Comparison of ENCODE assay signal across 10 cellular contexts in genomic region chr19:46621191-46622117, GRCh38. TPM values are rescaled to one million over a fixed set of nuclear protein-coding genes. Genes with fewer than 3 reads are reported as not detected.
DNase-seq lines count a peak whose midpoint lies in the region; ATAC-seq and TF ChIP-seq lines count a peak whose summit lies in the region.
"Had no signal": no experiment of that assay in that cellular context is flagged by ENCODE, and none has a peak within 500 bp of the region (broad histone marks: within the 10 kb centered on the region; RNA-seq: fewer than 3 reads in every experiment).

No MANE protein-coding gene starts in this region.

- CTCF ChIA-PET in AG04450 (lab: Charles Lee): interaction anchor here (14.3 kb wide), 1 partner anchor 43 kb away, joined by 296 read pairs; the partner anchor contains the start of gene DACT3

- H3K9me3 ChIP-seq in AG04450 (ENCODE audit: control insufficient read depth, insufficient read depth, low read length): no peaks in the 10 kb centered on the region; the same call in 1 of the 2 replicates

- H3K27ac ChIP-seq in AG04450 (ENCODE audit: low read depth, low read length) (peak overlapping the region; percentile 57), coronary artery (peak overlapping the region; percentile 89 to 98)

- H3K4me3 ChIP-seq in AG04450 (ENCODE audit: low read depth, low read length) (peak overlapping the region; percentile 43), HFF-Myc (replicated peaks; ENCODE audit: low read depth, low read length) (peak overlapping the region; percentile 16), coronary artery (peak overlapping the region; percentile 69)

- no peak for DNase-seq in AG04450 (ENCODE audit: low read depth, low spot score)
- DNase-seq in HFF-Myc (ENCODE audit: extremely low read depth, low read depth): no peak
- DNase-seq in coronary artery (ENCODE audit: low spot score): peak; percentile 79
- DNase-seq in naive B cell: no peak
- DNase-seq in NCI-H1930 (lab: John Stamatoyannopoulos, UW): no peak
- no peak for DNase-seq in HT-29 (ENCODE audit: low spot score)
- DNase-seq in NCI-H146 treated with DMSO at 0.1 percent for 48 hours (lab: John Stamatoyannopoulos, UW; ENCODE audit: unreplicated experiment): no peak
- DNase-seq: activated CD4-positive, alpha-beta T cell treated with anti-CD3 and anti-CD28 coated beads for 48 hours had no signal

- H3K27ac Mint-ChIP-seq in naive B cell: peak overlapping the region; percentile 81 to 100 (median 98)

- 0 out of 2 replicates have a peak, but pooled peaks have one; percentile 16 for TF ChIP-seq CTCF in AG04450 (IDR thresholded peaks at IDR 0.05; ENCODE audit: low read depth, low read length)
- peak; percentile 8 for TF ChIP-seq CTCF in HFF-Myc (IDR thresholded peaks at IDR 0.05; ENCODE audit: low read depth, low read length, missing control alignments)
- no peak for TF ChIP-seq CTCF in coronary artery (IDR thresholded peaks at IDR 0.05)

- ATAC-seq in naive B cell (ENCODE audit: low read depth in 2 of 2) (no peak), GM21381 (IDR thresholded peaks at IDR 0.05; ENCODE audit: unreplicated experiment) (no peak)

- POLR2A ChIA-PET in AG04450 (lab: Yijun Ruan, JAX): interaction anchor here (0.6 to 1.2 kb wide), 3 partner anchors 21 to 489 kb away, joined by 3 to 5 read pairs (median 3); no protein-coding TSS in a partner anchor

- H3K4me3 Mint-ChIP-seq in naive B cell: peak overlapping the region in 7 of 8 donors; percentile 6 to 82 (median 57)

- no peaks in the 10 kb centered on the region for H3K27me3 Mint-ChIP-seq in naive B cell

- H3K36me3 Mint-ChIP-seq in naive B cell: no peaks in the 10 kb centered on the region

- peaks cover 64 to 89% (median 78%) of the 10 kb centered on the region in 3 donors for H3K4me1 Mint-ChIP-seq in naive B cell

- no peaks in the 10 kb centered on the region for H3K9me3 Mint-ChIP-seq in naive B cell

- H3K27me3 ChIP-seq in AG04450 (ENCODE audit: control insufficient read depth, insufficient read depth, low read length): no peaks in the 10 kb centered on the region

RNA-seq across cellular contexts. Expression of gene PTGIR, which starts 3.4 kb away (rescaled TPM):
- 2.4 and 4.2 TPM in 2 replicates for polyA plus RNA-seq in AG04450 (2011; rRNA removed)
- polyA minus RNA-seq in AG04450 (2011; rRNA and poly(A)+ RNA removed): 1.00 and 2.8 TPM in 2 replicates
- 1 to 10 TPM in 5 of 6 donors, not detected in 1; 1.3 to 4.5 (median 1.9) TPM for polyA plus RNA-seq in naive B cell (ENCODE audit: low read depth in 6 of 6)
- 0.26 TPM in 1 of 2 replicates, not detected in the other for total RNA-seq in HT-29 (2014; rRNA removed; shearing (Covaris generic))

RNA-seq across cellular contexts. Expression of gene GNG8, which starts 14.5 kb away (rescaled TPM):
- polyA plus RNA-seq in AG04450 (2011; rRNA removed) (not detected in 2 replicates), naive B cell (ENCODE audit: low read depth in 6 of 6) (10 to 100 TPM in 2 of 6 donors, not detected in 4; 14.1 to 16.1 TPM)
- polyA minus RNA-seq in AG04450 (2011; rRNA and poly(A)+ RNA removed): not detected in 2 replicates
- not detected in 2 replicates for total RNA-seq in HT-29 (2014; rRNA removed; shearing (Covaris generic))
- total RNA-seq: epithelial cell of proximal tubule had no signal

RNA-seq across cellular contexts. Expression of gene CALM3, which starts 20.3 kb away (rescaled TPM):
- polyA plus RNA-seq in AG04450 (2011; rRNA removed): 547 and 744 TPM in 2 replicates
- polyA minus RNA-seq in AG04450 (2011; rRNA and poly(A)+ RNA removed): 268 and 287 TPM in 2 replicates
- polyA plus RNA-seq in naive B cell (ENCODE audit: low read depth in 6 of 6): 100 to 1,000 TPM; 106 to 118 (median 112) TPM
- total RNA-seq in HT-29 (2014; rRNA removed; shearing (Covaris generic)): 263 and 264 TPM in 2 replicates

RNA-seq across cellular contexts. Expression of gene DACT3, which starts 39.5 kb away (rescaled TPM):
- polyA plus RNA-seq in AG04450 (2011; rRNA removed): 6.1 and 6.9 TPM in 2 replicates
- polyA minus RNA-seq in AG04450 (2011; rRNA and poly(A)+ RNA removed): 4.2 and 5.1 TPM in 2 replicates
- under 1 TPM in 2 of 6 donors, not detected in 4; 0.11 to 0.30 TPM for polyA plus RNA-seq in naive B cell (ENCODE audit: low read depth in 6 of 6)
- total RNA-seq in HT-29 (2014; rRNA removed; shearing (Covaris generic)): 0.29 and 0.38 TPM in 2 replicates
- total RNA-seq: epithelial cell of proximal tubule had no signal

Comparison
In these comparisons a context has a peak if more than half of its experiments do, and no peak if none do; other contexts are left out.
1. H3K4me3 ChIP-seq: peak in every context shown above with its lines; median percentile 69 in coronary artery; 43 in AG04450; 16 in HFF-Myc.